23 cellular contexts compared by ENCODE assay signal in the genomic region with DNA sequence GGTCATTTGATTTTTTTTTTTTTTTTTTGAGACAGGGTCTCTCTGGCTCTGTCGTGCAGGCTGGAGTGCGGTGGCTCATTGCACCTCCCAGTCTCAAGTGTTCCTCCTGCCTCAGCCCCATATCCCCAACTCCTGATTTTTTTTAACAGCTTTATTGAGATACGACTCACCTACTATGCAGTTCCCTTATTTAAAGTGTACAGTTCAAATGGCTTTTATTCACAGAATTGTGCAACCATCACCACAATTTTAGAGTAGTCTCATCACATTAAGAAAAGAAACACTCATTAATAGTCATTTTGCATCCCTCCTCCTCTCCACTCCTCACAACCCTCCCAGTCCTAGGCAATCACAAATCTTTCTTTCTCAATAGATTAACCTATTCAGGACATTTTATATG. TPM values are rescaled to one million over a fixed set of nuclear protein-coding genes. Genes with fewer than 3 reads are reported as not detected.
DNase-seq lines count a peak whose midpoint lies in the region; ATAC-seq and TF ChIP-seq lines count a peak whose summit lies in the region.
"Had no signal": no experiment of that assay in that cellular context is flagged by ENCODE, and none has a peak within 500 bp of the region (broad histone marks: within the 10 kb centered on the region; RNA-seq: fewer than 3 reads in every experiment).

No MANE protein-coding gene starts in this region.

- peak overlapping the region; percentile 47; the same call in 1 of the 2 replicates for H3K9ac ChIP-seq in PC-3 (ENCODE audit: low read length)
- no peak overlapping the region for H3K9ac ChIP-seq in mesenchymal stem cell (ENCODE audit: low read length)

- no peak overlapping the region for H2BK5ac ChIP-seq in mesenchymal stem cell (ENCODE audit: low read depth, low read length, poor library complexity, severe bottlenecking)

- peaks cover 8 to 35% of the 10 kb centered on the region in 2 donors for H3K36me3 Mint-ChIP-seq in CD4-positive, alpha-beta memory T cell

- no peak overlapping the region for H3K4me3 ChIP-seq in CD4-positive, alpha-beta memory T cell (ENCODE audit: low read length in 2 of 2)
- peak overlapping the region; percentile 56; the same call in 1 of the 2 replicates for H3K4me3 ChIP-seq in PC-3 (ENCODE audit: low read length)
- no peak overlapping the region for H3K4me3 ChIP-seq in fibroblast of mammary gland (ENCODE audit: control insufficient read depth, low read depth, low read length)
- H3K4me3 ChIP-seq in mesenchymal stem cell (ENCODE audit: insufficient read depth in 1 of 2, low read depth in 1 of 2, low read length in 2 of 2) = no peak overlapping the region
- H3K4me3 ChIP-seq: K562, left ventricle myocardium inferior, skin epidermis, suprapubic skin had no signal

- peak overlapping the region in 5 of 7 donors; percentile 44 to 87 (median 62) for H3K27ac Mint-ChIP-seq in CD4-positive, alpha-beta memory T cell
- H3K27ac Mint-ChIP-seq: WTC11 had no signal

- no peak overlapping the region for H3K4ac ChIP-seq in mesenchymal stem cell (ENCODE audit: low read depth in 1 of 2, low read length in 2 of 2)

- H3K4me1 ChIP-seq in CD4-positive, alpha-beta memory T cell (ENCODE audit: insufficient read depth, low read length) = peaks cover 24% of the 10 kb centered on the region
- H3K4me1 ChIP-seq in PC-3 (ENCODE audit: insufficient read depth, low read length) (peaks cover 37% of the 10 kb centered on the region), mesenchymal stem cell (ENCODE audit: control insufficient read depth, insufficient read depth, low read depth, low read length) (peaks cover 2% of the 10 kb centered on the region)

- no peak overlapping the region for H3K23ac ChIP-seq in mesenchymal stem cell (ENCODE audit: low read length in 2 of 2)

- peaks cover 37% of the 10 kb centered on the region for H3K79me2 ChIP-seq in PC-3 (ENCODE audit: low read length)

- H2AFZ ChIP-seq in PC-3 (ENCODE audit: low read length) = peak overlapping the region; percentile 32; the same call in 1 of the 2 replicates
- no peak overlapping the region for H2AFZ ChIP-seq in mesenchymal stem cell (ENCODE audit: low read depth, low read length)

- DNase-seq in AML-193 (lab: John Stamatoyannopoulos, UW) (peak; percentile 53 to 73), PC-3 (peak; percentile 64), fibroblast of mammary gland (ENCODE audit: low read depth) (peak; percentile 49), NCI-H2171 treated with DMSO at 0.1 percent for 48 hours (lab: John Stamatoyannopoulos, UW) (no peak), mesenchymal stem cell (no peak)
- no peak for DNase-seq in CD4-positive, alpha-beta memory T cell
- DNase-seq: activated naive CD4-positive, alpha-beta T cell treated with anti-CD3 and anti-CD28 coated beads, Interleukin-2, amount 50 U/mL, for 16 hours; brain microvascular endothelial cell; DMS 273 treated with DMSO at 0.1 percent for 48 hours; erythroblast; GF-D8; left ventricle myocardium inferior; NCI-H1092 treated with DMSO at 0.1 percent for 48 hours; NCI-H774; stimulated activated CD4-positive, alpha-beta T cell treated with anti-CD3 and anti-CD28 coated beads, Interleukin-4, amount 100 ng/mL, for 24 hours; stimulated activated CD8-positive, alpha-beta memory T cell treated with anti-CD3 and anti-CD28 coated beads, Interleukin-4, amount 100 ng/mL, for 48 hours had no signal

- H3K4me2 ChIP-seq in PC-3 (ENCODE audit: low read length) (peak overlapping the region; percentile 65), mesenchymal stem cell (ENCODE audit: low read length, poor library complexity, severe bottlenecking) (no peak overlapping the region)

- no peaks in the 10 kb centered on the region for H3K9me3 ChIP-seq in CD4-positive, alpha-beta memory T cell (ENCODE audit: control insufficient read depth in 1 of 2, low read length in 2 of 2)
- H3K9me3 ChIP-seq in PC-3 (ENCODE audit: low read length) (no peaks in the 10 kb centered on the region), mesenchymal stem cell (ENCODE audit: control insufficient read depth, low read length) (no peaks in the 10 kb centered on the region)
- H3K9me3 ChIP-seq: left ventricle myocardium inferior, suprapubic skin had no signal

- no peak overlapping the region for H2BK120ac ChIP-seq in mesenchymal stem cell (ENCODE audit: low read depth, low read length)

- BruUV-seq in PC-3 (replicated peaks; lab: Mats Ljungman, UMichigan) = no TSS peak

- H3K27ac ChIP-seq in CD4-positive, alpha-beta memory T cell (ENCODE audit: low read depth, low read length) = no peak overlapping the region
- H3K27ac ChIP-seq in PC-3 (ENCODE audit: low read length) = peak overlapping the region; percentile 72
- no peak overlapping the region for H3K27ac ChIP-seq in mesenchymal stem cell (ENCODE audit: low read length, poor library complexity, severe bottlenecking)
- H3K27ac ChIP-seq: brain microvascular endothelial cell, HL-60, left ventricle myocardium inferior, RWPE1, skin epidermis, suprapubic skin had no signal

- intact Hi-C loops in CD4-positive, alpha-beta memory T cell (cut with micrococcal nuclease) = loop anchor here (2.0 to 10.0 kb wide), 6 partner anchors 115 to 1193 kb away; a partner anchor contains a TSS
- intact Hi-C loops in PC-3 (cut with micrococcal nuclease) = loop anchor here (2.0 kb wide), 1 partner anchor 167 kb away; no protein-coding TSS in a partner anchor

- no peak overlapping the region for H3K14ac ChIP-seq in mesenchymal stem cell (ENCODE audit: low read length in 2 of 2)

- H3K4me1 Mint-ChIP-seq in CD4-positive, alpha-beta memory T cell = peaks cover 18 to 51% (median 27%) of the 10 kb centered on the region in 4 donors

- H2BK12ac ChIP-seq in mesenchymal stem cell (ENCODE audit: low read length in 2 of 2) = no peak overlapping the region

- CTCF ChIA-PET in CD4-positive, alpha-beta memory T cell (lab: Charles Lee; ENCODE audit: partially characterized antibody) = no interaction called here
- CTCF ChIA-PET in PC-3 (lab: Charles Lee) = no interaction called here

- TF ChIP-seq CTCF in PC-3 (conservative IDR thresholded peaks at IDR 0.05; ENCODE audit: low read depth, low read length) (no peak), fibroblast of mammary gland (conservative IDR thresholded peaks at IDR 0.05; ENCODE audit: control insufficient read depth, insufficient read depth, low read depth, low read length) (no peak)

- H4K20me1 ChIP-seq in PC-3 (ENCODE audit: low read length) = peaks cover 25% of the 10 kb centered on the region

- no peak overlapping the region for H2AK5ac ChIP-seq in mesenchymal stem cell (ENCODE audit: low read length, severe bottlenecking)

- H3K9me2 ChIP-seq in PC-3 (replicated peaks; ENCODE audit: low read length) = no peaks in the 10 kb centered on the region

- no peak overlapping the region for H2BK15ac ChIP-seq in mesenchymal stem cell (ENCODE audit: low read depth, poor library complexity, severe bottlenecking)

- ATAC-seq in PC-3 (no peak), GM19395 (IDR thresholded peaks at IDR 0.05; ENCODE audit: unreplicated experiment) (no peak)
- ATAC-seq: K562, WTC11 had no signal

- H3K36me3 ChIP-seq in CD4-positive, alpha-beta memory T cell (ENCODE audit: insufficient read depth, low read length) = no peaks in the 10 kb centered on the region
- H3K36me3 ChIP-seq in PC-3 (ENCODE audit: low read depth, low read length) = peaks cover 23% of the 10 kb centered on the region
- H3K36me3 ChIP-seq in mesenchymal stem cell (ENCODE audit: control insufficient read depth in 1 of 2, insufficient read depth in 2 of 2, low read depth in 1 of 2, low read length in 2 of 2) = no peaks in the 10 kb centered on the region
- H3K36me3 ChIP-seq: left ventricle myocardium inferior, suprapubic skin had no signal

- no peak overlapping the region for H4K91ac ChIP-seq in mesenchymal stem cell (ENCODE audit: low read length)

- H3K79me1 ChIP-seq in mesenchymal stem cell (replicated peaks; ENCODE audit: low read length, poor library complexity, severe bottlenecking) = no peaks in the 10 kb centered on the region

- no peak overlapping the region for H3K18ac ChIP-seq in mesenchymal stem cell (ENCODE audit: low read depth in 1 of 2, low read length in 2 of 2)

- no peak overlapping the region for H4K8ac ChIP-seq in mesenchymal stem cell (ENCODE audit: low read length)

- 84% methylated on average over 3 of the region's 3 CpGs for WGBS in mesenchymal stem cell

- peak overlapping the region in 6 of 8 donors; percentile 3 to 83 (median 26) for H3K4me3 Mint-ChIP-seq in CD4-positive, alpha-beta memory T cell
- H3K4me3 Mint-ChIP-seq: WTC11 had no signal

- H3K9me3 Mint-ChIP-seq in CD4-positive, alpha-beta memory T cell = peaks cover 0 to 3% (median 0%) of the 10 kb centered on the region in 8 donors

- no peaks in the 10 kb centered on the region for H3K27me3 ChIP-seq in CD4-positive, alpha-beta memory T cell (ENCODE audit: insufficient read depth, low read length)
- H3K27me3 ChIP-seq in PC-3 (ENCODE audit: low read length) (no peaks in the 10 kb centered on the region), mesenchymal stem cell (ENCODE audit: control insufficient read depth in 1 of 2, insufficient read depth in 1 of 2, low read length in 2 of 2) (no peaks in the 10 kb centered on the region)
- H3K27me3 ChIP-seq: brain microvascular endothelial cell, suprapubic skin had no signal

- H3K27me3 Mint-ChIP-seq in CD4-positive, alpha-beta memory T cell = no peaks in the 10 kb centered on the region

- H3F3A ChIP-seq in PC-3 (ENCODE audit: low read length, unreplicated experiment) = peaks cover 7% of the 10 kb centered on the region

- POLR2A ChIA-PET in CD4-positive, alpha-beta memory T cell (lab: Charles Lee; ENCODE audit: partially characterized antibody) = no interaction called here
- POLR2A ChIA-PET in PC-3 (lab: Charles Lee; ENCODE audit: unreplicated experiment) = interaction anchor here (0.5 kb wide), 1 partner anchor 850 kb away, joined by 3 read pairs; no protein-coding TSS in a partner anchor

RNA-seq across cellular contexts. Expression of a gene that starts 1.9 kb away (rescaled TPM):
- 100 to 1,000 TPM; 179 to 181 TPM for total RNA-seq in CD4-positive, alpha-beta memory T cell
- 100 to 1,000 TPM; 121 to 178 TPM for polyA plus RNA-seq in CD4-positive, alpha-beta memory T cell
- 279 and 287 TPM in 2 replicates for total RNA-seq in PC-3 (2014; rRNA removed)
- polyA plus RNA-seq in mesenchymal stem cell (2013, experiment 1 of 2) = 130 TPM
- polyA plus RNA-seq in mesenchymal stem cell (2013, experiment 2 of 2) = 133 TPM

Comparison
In these comparisons a context has a peak if more than half of its experiments do, and no peak if none do; other contexts are left out.
1. DNase-seq: peak in AML-193 (2 of 2), PC-3 (single experiment) and fibroblast of mammary gland (single experiment); none in CD4-positive, alpha-beta memory T cell (0 of 5), NCI-H2171 treated with DMSO at 0.1 percent for 48 hours (single experiment) and mesenchymal stem cell (single experiment).